Comparison of ENCODE assay signal across 14 cellular contexts in genomic region chr17:45813051-45813731, GRCh38. TPM values are rescaled to one million over a fixed set of nuclear protein-coding genes. Genes with fewer than 3 reads are reported as not detected.
DNase-seq lines count a peak whose midpoint lies in the region; ATAC-seq and TF ChIP-seq lines count a peak whose summit lies in the region.
"Had no signal": no experiment of that assay in that cellular context is flagged by ENCODE, and none has a peak within 500 bp of the region (broad histone marks: within the 10 kb centered on the region; RNA-seq: fewer than 3 reads in every experiment).

No MANE protein-coding gene starts in this region.

- peak overlapping the region; percentile 48 for H3K9ac ChIP-seq in mesendoderm (ENCODE audit: low read length)

- TF ChIP-seq EP300 in Ishikawa (IDR thresholded peaks at IDR 0.05; ENCODE audit: borderline replicate concordance): no peak

- H3K4me1 ChIP-seq in mesendoderm (ENCODE audit: control insufficient read depth, low read depth, low read length) (peaks cover 1% of the 10 kb centered on the region), testis (no peaks in the 10 kb centered on the region), right lobe of liver (no peaks in the 10 kb centered on the region)

- peak; percentile 85 for DNase-seq in Ammon's horn (ENCODE audit: low spot score)
- DNase-seq in mesendoderm: peak; percentile 84
- DNase-seq in HuH-7.5 (ENCODE audit: low spot score): no peak
- no peak for DNase-seq in testis
- no peak for DNase-seq in right lobe of liver
- DNase-seq: activated CD4-positive, alpha-beta T cell treated with anti-CD3 and anti-CD28 coated beads, Interleukin-2, amount 10 ng/mL, durations not matched to agents 24 days and 14 days; effector memory CD8-positive, alpha-beta T cell had no signal

- H3K4ac ChIP-seq in mesendoderm (ENCODE audit: low read depth, low read length): no peak overlapping the region

- H2BK15ac ChIP-seq in mesendoderm (replicated peaks; ENCODE audit: low read depth): no peak overlapping the region

- H3K36me3 ChIP-seq in mesendoderm (ENCODE audit: control insufficient read depth, insufficient read depth, low read length): no peaks in the 10 kb centered on the region
- no peaks in the 10 kb centered on the region for H3K36me3 ChIP-seq in testis (ENCODE audit: low read depth, missing control alignments)
- H3K36me3 ChIP-seq in right lobe of liver: no peaks in the 10 kb centered on the region
- H3K36me3 ChIP-seq: neutrophil had no signal

- no CpG with 5 or more reads among the region's 21 CpGs for whole genome bisulfite sequencing in mesendoderm (ENCODE audit: extremely low coverage, insufficient coverage, low lambda C conversion rate)
- WGBS in testis, 2 donors: 53 to 55% methylated on average over 16 to 21 of the region's 21 CpGs
- WGBS in right lobe of liver (ENCODE audit: insufficient coverage, low coverage, low lambda C conversion rate, missing lambda C conversion rate): 52% methylated on average over 14 of the region's 21 CpGs

- H2BK5ac ChIP-seq in mesendoderm (ENCODE audit: low read length): no peak overlapping the region

- TF ChIP-seq CTCF in testis (IDR thresholded peaks at IDR 0.05) (no peak), right lobe of liver (IDR thresholded peaks at IDR 0.05) (no peak)

- no peak for TF ChIP-seq POLR2A in testis (IDR thresholded peaks at IDR 0.05)
- no peak for TF ChIP-seq POLR2A in right lobe of liver (IDR thresholded peaks at IDR 0.05)

- H3K4me2 ChIP-seq in mesendoderm (ENCODE audit: low read length): no peak overlapping the region

- H3K23ac ChIP-seq in mesendoderm (ENCODE audit: low read length): no peak overlapping the region

- intact Hi-C loops in testis (cut with DNase I; ENCODE audit: low total_unique reads) (no loop called here), right lobe of liver (cut with DNase I) (no loop called here)

- ATAC-seq in GM18517 (IDR thresholded peaks at IDR 0.05; ENCODE audit: unreplicated experiment) (no peak), right lobe of liver (no peak)
- ATAC-seq: activated naive CD4-positive, alpha-beta T cell treated with anti-CD3 and anti-CD28 coated beads, Interleukin-2, amount 50 U/mL, for 72 hours; effector memory CD8-positive, alpha-beta T cell had no signal

- no peak overlapping the region for H3K18ac ChIP-seq in mesendoderm (ENCODE audit: low read length)

- H2AK5ac ChIP-seq in mesendoderm (ENCODE audit: low read length): no peak overlapping the region

- no peak overlapping the region for H4K8ac ChIP-seq in mesendoderm (ENCODE audit: low read depth, low read length)

- H3K79me2 ChIP-seq in mesendoderm (ENCODE audit: control insufficient read depth, insufficient read depth, low read length): no peaks in the 10 kb centered on the region

- H3K56ac ChIP-seq in mesendoderm (ENCODE audit: low read length): peak overlapping the region; percentile 80

- no peak overlapping the region for H2BK120ac ChIP-seq in mesendoderm (ENCODE audit: low read depth, low read length)

- TF ChIP-seq RAD21 in Ishikawa (IDR thresholded peaks at IDR 0.05; ENCODE audit: low read depth): peak; percentile 54

- H3K4me3 ChIP-seq in mesendoderm (ENCODE audit: low read length) (no peak overlapping the region), testis (no peak overlapping the region), right lobe of liver (no peak overlapping the region)

- no peaks in the 10 kb centered on the region for H3K27me3 ChIP-seq in mesendoderm (ENCODE audit: insufficient read depth, low read length, poor library complexity)
- no peaks in the 10 kb centered on the region for H3K27me3 ChIP-seq in testis
- no peaks in the 10 kb centered on the region for H3K27me3 ChIP-seq in right lobe of liver

- H4K5ac ChIP-seq in mesendoderm (ENCODE audit: low read length): no peak overlapping the region

- H3K79me1 ChIP-seq in mesendoderm (ENCODE audit: low read length): no peaks in the 10 kb centered on the region

- H3K9me3 ChIP-seq in testis: no peaks in the 10 kb centered on the region
- H3K9me3 ChIP-seq in right lobe of liver: no peaks in the 10 kb centered on the region
- H3K9me3 ChIP-seq: neutrophil had no signal

- H3K27ac ChIP-seq in cingulate gyrus (ENCODE audit: low read depth, low read length) (peak overlapping the region; percentile 77), mesendoderm (ENCODE audit: low read depth, low read length) (no peak overlapping the region), testis (no peak overlapping the region), right lobe of liver (no peak overlapping the region)
- H3K27ac ChIP-seq: neutrophil had no signal

TF ChIP-seq in Ishikawa, 13 proteins besides CTCF, POLR2A, EP300 and RAD21:
- TF ChIP-seq FOXM1 (IDR thresholded peaks at IDR 0.05; ENCODE audit: borderline replicate concordance, low read depth) (no peak), CREB1 (IDR thresholded peaks at IDR 0.05; ENCODE audit: low read depth) (no peak), TCF12 (IDR thresholded peaks at IDR 0.05; ENCODE audit: low read depth) (no peak), CEBPB (IDR thresholded peaks at IDR 0.05) (no peak), TEAD4 (IDR thresholded peaks at IDR 0.05) (no peak), TAF1 (IDR thresholded peaks at IDR 0.05; ENCODE audit: low read depth) (no peak), EGR1 (IDR thresholded peaks at IDR 0.05) (no peak), ZBTB7A (IDR thresholded peaks at IDR 0.05; ENCODE audit: low read depth) (no peak), REST (IDR thresholded peaks at IDR 0.05; ENCODE audit: low read depth) (no peak), NFIC (IDR thresholded peaks at IDR 0.05) (no peak), YY1 (IDR thresholded peaks at IDR 0.05; ENCODE audit: low read depth) (no peak), MAX (IDR thresholded peaks at IDR 0.05) (no peak)

RNA-seq across cellular contexts. Expression of gene CRHR1, which starts 29.1 kb away (rescaled TPM):
- 0.13 TPM for polyA plus RNA-seq in mesendoderm (2013, experiment 1 of 2)
- 0.14 TPM for polyA plus RNA-seq in mesendoderm (2013, experiment 2 of 2)
- 1 to 10 TPM in 1 of 2 donors, under 1 TPM in 1; 0.55 to 1.9 TPM for total RNA-seq in testis
- polyA plus RNA-seq in testis (ENCODE audit: insufficient read depth, low read depth, low replicate concordance): 0.55 TPM
- total RNA-seq in right lobe of liver: not detected
- total RNA-seq: activated CD4-positive, alpha-beta T cell treated with anti-CD3 and anti-CD28 coated beads, Interleukin-2, amount 10 ng/mL, durations not matched to agents 24 days and 14 days; NCI-H460 had no signal

RNA-seq across cellular contexts. Expression of gene SPPL2C, which starts 31.5 kb away (rescaled TPM):
- polyA plus RNA-seq in mesendoderm (2013, experiment 1 of 2): not detected
- not detected for polyA plus RNA-seq in mesendoderm (2013, experiment 2 of 2)
- total RNA-seq in testis: 10 to 100 TPM; 21.7 to 64.7 TPM
- 58.9 TPM for polyA plus RNA-seq in testis (ENCODE audit: insufficient read depth, low read depth, low replicate concordance)
- total RNA-seq in right lobe of liver: not detected
- total RNA-seq: activated CD4-positive, alpha-beta T cell treated with anti-CD3 and anti-CD28 coated beads, Interleukin-2, amount 10 ng/mL, durations not matched to agents 24 days and 14 days; activated naive CD4-positive, alpha-beta T cell treated with anti-CD3 and anti-CD28 coated beads, Interleukin-2, amount 50 U/mL, for 72 hours; H4; NCI-H460 had no signal

Comparison
In these comparisons a context has a peak if more than half of its experiments do, and no peak if none do; other contexts are left out.
1. DNase-seq: peak in Ammon's horn (single experiment) and mesendoderm (single experiment); none in HuH-7.5 (single experiment), testis (single experiment) and right lobe of liver (0 of 3).
2. RNA of gene SPPL2C, which starts 31.5 kb away (total RNA-seq): 21.7 to 64.7 TPM in testis; not detected in right lobe of liver; every median in the first group is over 10 times any median in the second.